In the genomic region with DNA sequence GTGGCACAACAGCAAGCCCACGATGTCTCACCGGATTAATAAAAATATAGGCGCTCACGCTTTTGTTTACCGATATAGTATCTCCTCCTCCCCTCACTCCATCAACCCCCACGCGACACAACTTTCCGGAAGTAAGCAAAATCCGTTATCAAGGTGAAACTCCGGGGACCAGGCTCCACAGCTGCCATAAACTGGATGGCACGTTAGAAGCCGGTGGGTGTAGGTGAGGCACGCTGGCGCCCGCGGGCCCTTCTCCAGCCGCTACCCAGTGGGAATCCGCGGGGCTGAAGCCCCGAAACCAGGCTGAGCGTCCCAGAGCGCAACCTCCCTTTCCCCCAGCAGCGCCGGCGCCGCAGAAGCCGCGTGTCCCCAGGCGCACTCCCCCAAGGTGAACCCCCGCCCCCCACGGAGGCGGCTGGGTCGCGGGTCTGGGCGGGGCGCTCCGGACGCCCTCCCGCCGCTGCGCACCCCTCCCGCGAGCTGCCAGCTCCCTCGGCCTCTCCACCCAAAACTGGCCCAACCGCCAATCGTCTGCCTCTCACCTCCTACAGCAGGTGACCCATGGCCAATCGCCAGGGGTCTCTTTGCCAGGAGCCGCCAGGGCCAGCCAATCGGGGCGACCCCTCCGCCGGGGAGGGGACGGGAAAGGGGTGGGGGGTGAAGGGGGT, we compare ENCODE assay signal across 8 cellular contexts.
DNase-seq lines count a peak whose midpoint lies in the region; ATAC-seq, FAIRE-seq and TF ChIP-seq lines count a peak whose summit lies in the region.

No MANE protein-coding gene starts in this region.

- H3K27me3 ChIP-seq in Caco-2 (replicated peaks; ENCODE audit: control insufficient read depth, insufficient read depth, low read length): no peaks in the 10 kb centered on the region

- peak overlapping the region; percentile 85 for H3K4me3 ChIP-seq in Caco-2 (ENCODE audit: low read depth, low read length)
- peak overlapping the region; percentile 74 for H3K4me3 ChIP-seq in epithelial cell of esophagus (ENCODE audit: low read length)
- peak overlapping the region; percentile 63 for H3K4me3 ChIP-seq in mucosa of descending colon

- no peaks in the 10 kb centered on the region for H3K27me3 Mint-ChIP-seq in Caco-2 (ENCODE audit: insufficient read depth, unreplicated experiment)

- H3K4me1 ChIP-seq in Caco-2 (peaks cover 20% of the 10 kb centered on the region), mucosa of descending colon (ENCODE audit: low read depth) (peaks cover 17% of the 10 kb centered on the region)

- CTCF ChIA-PET in Caco-2 (lab: Charles Lee): interaction anchor here (0.8 kb wide), 1 partner anchor 39 kb away, joined by 4 read pairs; no protein-coding TSS in a partner anchor

- peaks cover 12% of the 10 kb centered on the region for H3K36me3 Mint-ChIP-seq in Caco-2 (ENCODE audit: insufficient read depth, unreplicated experiment)

- peak; percentile 95 to 97 for DNase-seq in Caco-2
- DNase-seq in HTR-8/SVneo (ENCODE audit: insufficient read length, low spot score): peak; percentile 95
- peak; percentile 92 to 96 for DNase-seq in NOMO-1 (lab: John Stamatoyannopoulos, UW; ENCODE audit: unreplicated experiment in 2 of 2)
- DNase-seq in activated CD8-positive, alpha-beta memory T cell treated with anti-CD3 and anti-CD28 coated beads, Interleukin-2, amount 50 U/mL, for 4 hours: peak; percentile 91
- DNase-seq in epithelial cell of esophagus (ENCODE audit: low read depth): peak; percentile 96
- peak; percentile 93 to 98 (median 96) for DNase-seq in mucosa of descending colon
- DNase-seq in stimulated activated CD8-positive, alpha-beta memory T cell treated with anti-CD3 and anti-CD28 coated beads, Interleukin-2, amount 100 ng/mL, for 1 hour (ENCODE audit: low read depth in 2 of 2): peak; percentile 80 to 81

- TSS peak; percentile 98 for BruUV-seq in Caco-2 (replicated peaks; lab: Mats Ljungman, UMichigan)

- intact Hi-C loops in Caco-2 (cut with micrococcal nuclease; ENCODE audit: unreplicated experiment) (loop anchor here (5.0 kb wide), 1 partner anchor 112 kb away; the partner anchor contains the start of gene OSBPL9), mucosa of descending colon (cut with DNase I, micrococcal nuclease) (no loop called here)

- H3K9me3 ChIP-seq in Caco-2: no peaks in the 10 kb centered on the region
- no peaks in the 10 kb centered on the region for H3K9me3 ChIP-seq in mucosa of descending colon

- ATAC-seq in GM21381 (IDR thresholded peaks at IDR 0.05; ENCODE audit: unreplicated experiment) (peak; percentile 90), mucosa of descending colon (peak; percentile 99)

- H3K9me3 Mint-ChIP-seq in Caco-2 (ENCODE audit: unreplicated experiment): no peaks in the 10 kb centered on the region

- H3K4me3 Mint-ChIP-seq in Caco-2 (ENCODE audit: unreplicated experiment): peak overlapping the region; percentile 73

- POLR2A ChIA-PET in Caco-2 (lab: Charles Lee): interaction anchor here (0.6 to 0.8 kb wide), 4 partner anchors 65 to 176 kb away, joined by 3 to 5 read pairs (median 4); no protein-coding TSS in a partner anchor

- H3K36me3 ChIP-seq in Caco-2 (ENCODE audit: control insufficient read depth, insufficient read depth, low read length) (no peaks in the 10 kb centered on the region; the same call in 1 of the 2 replicates), mucosa of descending colon (ENCODE audit: low read depth) (no peaks in the 10 kb centered on the region)

- TF ChIP-seq CTCF in Caco-2 (IDR thresholded peaks at IDR 0.05; ENCODE audit: insufficient read depth in 1 of 2, low read depth in 1 of 2, low read length in 1 of 2, severe bottlenecking in 1 of 2, unreplicated experiment in 1 of 2) (no peak), epithelial cell of esophagus (IDR thresholded peaks at IDR 0.05; ENCODE audit: insufficient read depth, low read depth, low read length, missing control alignments) (no peak), mucosa of descending colon (IDR thresholded peaks at IDR 0.05) (peak; percentile 10)

- FAIRE-seq in HTR-8/SVneo (lab: Jason Lieb, UNC): peak; percentile 80

- peak overlapping the region; percentile 39 for H3K27ac Mint-ChIP-seq in Caco-2 (ENCODE audit: unreplicated experiment)

- H3K4me1 Mint-ChIP-seq in Caco-2 (ENCODE audit: low read depth, unreplicated experiment): peaks cover 24% of the 10 kb centered on the region

Comparison
In these comparisons a context has a peak if more than half of its experiments do, and no peak if none do; other contexts are left out.
1. Peak in every context shown above with its lines: DNase-seq, ATAC-seq and H3K4me3 ChIP-seq.